ENCODE assay signal across 17 cellular contexts in the genomic region with DNA sequence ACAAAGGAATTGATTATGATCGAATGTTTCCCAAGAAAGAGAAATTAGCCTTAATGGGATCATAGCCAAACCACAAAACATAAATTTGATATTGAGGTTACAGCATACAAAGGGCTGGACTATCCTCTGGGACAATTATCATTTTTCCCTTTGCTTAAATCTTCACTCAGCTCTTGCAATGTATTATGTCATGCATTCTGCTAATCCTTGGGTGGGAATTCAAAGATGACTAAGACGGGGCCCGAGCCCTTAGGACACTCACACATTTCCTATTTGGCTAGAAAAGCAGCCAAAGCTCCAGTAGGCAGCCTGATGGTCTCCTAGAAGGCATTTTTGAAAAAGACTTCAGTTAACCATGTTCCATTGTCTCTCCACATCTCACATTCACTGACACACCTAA. TPM values are rescaled to one million over a fixed set of nuclear protein-coding genes. Genes with fewer than 3 reads are reported as not detected.
A peak's percentile ranks its signal among the peaks of the same experiment; 100 is the strongest.
DNase-seq lines count a peak whose midpoint lies in the region; ATAC-seq, FAIRE-seq and TF ChIP-seq lines count a peak whose summit lies in the region.
"Had no signal": no experiment of that assay in that cellular context is flagged by ENCODE, and none has a peak within 500 bp of the region (broad histone marks: within the 10 kb centered on the region; RNA-seq: fewer than 3 reads in every experiment).

No MANE protein-coding gene starts in this region.

- in situ Hi-C loops in IMR-90 (cut with MboI; ENCODE audit: low sequenced_read_pairs) (no loop called here), astrocyte of the cerebellum (cut with HindIII; ENCODE audit: low sequenced_read_pairs) (no loop called here), HepG2 (cut with HindIII; ENCODE audit: extremely low pct_ligation_motif_present, low pct_unique_long_range_greater_than_20kb) (no loop called here)

- no peaks in the 10 kb centered on the region for H3K36me3 Mint-ChIP-seq in Caco-2 (ENCODE audit: insufficient read depth, unreplicated experiment)

- peak; percentile 52 for ATAC-seq in IMR-90 (ENCODE audit: low read depth)
- ATAC-seq in gastroesophageal sphincter = peak; percentile 55
- no peak for ATAC-seq in HepG2
- ATAC-seq in HG03196 (IDR thresholded peaks at IDR 0.05; ENCODE audit: unreplicated experiment) = no peak

- POLR2A ChIA-PET in IMR-90 (lab: Charles Lee; ENCODE audit: unreplicated experiment) (no interaction called here), HepG2 (lab: Yijun Ruan, JAX) (no interaction called here), Caco-2 (lab: Charles Lee) (no interaction called here)

- no peaks in the 10 kb centered on the region for H3K36me3 ChIP-seq in IMR-90 (ENCODE audit: control insufficient read depth, insufficient read depth, low read length)
- no peaks in the 10 kb centered on the region for H3K36me3 ChIP-seq in gastroesophageal sphincter
- H3K36me3 ChIP-seq in H7 (replicated peaks; ENCODE audit: control insufficient read depth, insufficient read depth, low read length) = no peaks in the 10 kb centered on the region
- no peaks in the 10 kb centered on the region for H3K36me3 ChIP-seq in HepG2 (replicated peaks in 1 of 2; ENCODE audit: control insufficient read depth in 1 of 2, insufficient read depth in 2 of 2, low read length in 2 of 2)
- H3K36me3 ChIP-seq in Caco-2 (ENCODE audit: control insufficient read depth, insufficient read depth, low read length) = no peaks in the 10 kb centered on the region
- H3K36me3 ChIP-seq: BLaER1 treated with 17β-estradiol and CSF1 and Interleukin-3, amounts not matched to agents 10 nM and 100 nM; cardiac muscle cell had no signal

- H2BK20ac ChIP-seq in IMR-90 (ENCODE audit: low read depth, low read length) = no peak overlapping the region

- no peak overlapping the region for H3K56ac ChIP-seq in IMR-90 (ENCODE audit: extremely low read depth, insufficient read depth, low read length)

- no peak overlapping the region for H2AFZ ChIP-seq in IMR-90 (replicated peaks; ENCODE audit: low read length, poor library complexity)
- H2AFZ ChIP-seq in HepG2 (ENCODE audit: low read length) = no peak overlapping the region

- H3K9me3 ChIP-seq in IMR-90 (ENCODE audit: control insufficient read depth, insufficient read depth, low read length) (no peaks in the 10 kb centered on the region), gastroesophageal sphincter (no peaks in the 10 kb centered on the region), HepG2 (ENCODE audit: low read length) (no peaks in the 10 kb centered on the region), Caco-2 (no peaks in the 10 kb centered on the region)

- H4K20me1 ChIP-seq in IMR-90 (ENCODE audit: insufficient read depth, low read length) = no peaks in the 10 kb centered on the region
- H4K20me1 ChIP-seq in HepG2 (ENCODE audit: insufficient read depth, low read length) = no peaks in the 10 kb centered on the region
- H4K20me1 ChIP-seq: BLaER1 treated with 17β-estradiol and CSF1 and Interleukin-3, amounts not matched to agents 10 nM and 100 nM had no signal

- no peak overlapping the region for H3K14ac ChIP-seq in IMR-90 (replicated peaks; ENCODE audit: low read depth, low read length)

- TF ChIP-seq EP300 in gastroesophageal sphincter (IDR thresholded peaks at IDR 0.05) (no peak), HepG2 (IDR thresholded peaks at IDR 0.05; ENCODE audit: low read depth in 2 of 2, low read length in 2 of 2) (no peak), HepG2 (CRISPR knock-in tag; IDR thresholded peaks at IDR 0.05; ENCODE audit: borderline replicate concordance) (no peak)

- H3K79me1 ChIP-seq in IMR-90 (ENCODE audit: low read depth in 1 of 2, low read length in 2 of 2) = no peaks in the 10 kb centered on the region

- intact Hi-C loops in IMR-90 (cut with micrococcal nuclease) (no loop called here), HepG2 (cut with micrococcal nuclease; ENCODE audit: unreplicated experiment) (no loop called here), Caco-2 (cut with micrococcal nuclease; ENCODE audit: unreplicated experiment) (no loop called here)

- H3K27ac ChIP-seq in IMR-90 (ENCODE audit: insufficient read depth, low read length) = no peak overlapping the region
- no peak overlapping the region for H3K27ac ChIP-seq in gastroesophageal sphincter
- no peak overlapping the region for H3K27ac ChIP-seq in HepG2 (ENCODE audit: extremely low read length, insufficient read depth, low read length)
- H3K27ac ChIP-seq: BLaER1 treated with 17β-estradiol and CSF1 and Interleukin-3, amounts not matched to agents 10 nM and 100 nM; cardiac muscle cell; epithelial cell of prostate; KMS-11 had no signal

- no peak overlapping the region for H3K9ac ChIP-seq in IMR-90 (ENCODE audit: low read depth, low read length)
- no peak overlapping the region for H3K9ac ChIP-seq in HepG2 (ENCODE audit: insufficient read depth, low read depth, low read length)
- H3K9ac ChIP-seq: BLaER1 treated with 17β-estradiol and CSF1 and Interleukin-3, amounts not matched to agents 10 nM and 100 nM; KMS-11 had no signal

- no peaks in the 10 kb centered on the region for H3K79me2 ChIP-seq in HepG2 (ENCODE audit: insufficient read depth, low read length)

- no peak overlapping the region for H3K4me2 ChIP-seq in IMR-90 (ENCODE audit: low read depth, low read length)
- no peak overlapping the region for H3K4me2 ChIP-seq in HepG2 (ENCODE audit: low read depth, low read length)
- H3K4me2 ChIP-seq: BLaER1 treated with 17β-estradiol and CSF1 and Interleukin-3, amounts not matched to agents 10 nM and 100 nM; KMS-11 had no signal

- H3K27me3 Mint-ChIP-seq in Caco-2 (ENCODE audit: insufficient read depth, unreplicated experiment) = peaks cover 8% of the 10 kb centered on the region

- dilution Hi-C loops in IMR-90 (cut with HindIII; ENCODE audit: low sequenced_read_pairs, unreplicated experiment) = no loop called here

- peaks cover 5% of the 10 kb centered on the region; the same call in 1 of the 2 replicates for H3K9me1 ChIP-seq in IMR-90 (ENCODE audit: insufficient read depth, low read length)

- H3K27ac Mint-ChIP-seq in Caco-2 (ENCODE audit: unreplicated experiment) = no peak overlapping the region
- H3K27ac Mint-ChIP-seq: activated T-helper 2 cell treated with anti-CD3 and anti-CD28 coated beads, Interferon-gamma antibody, Interleukin-2, Interleukin-4, amounts not matched to agents 10 μg/mL and 5 μg/mL and 100 μg/mL, durations not matched to agents 14 hours and 24 hours and 36 hours had no signal

- no peaks in the 10 kb centered on the region for H3K27me3 ChIP-seq in IMR-90 (ENCODE audit: control insufficient read depth, insufficient read depth, low read length)
- no peaks in the 10 kb centered on the region for H3K27me3 ChIP-seq in gastroesophageal sphincter
- no peaks in the 10 kb centered on the region for H3K27me3 ChIP-seq in H7 (ENCODE audit: control insufficient read depth, insufficient read depth, low read length)
- H3K27me3 ChIP-seq in HepG2 (ENCODE audit: control insufficient read depth in 1 of 2, insufficient read depth in 2 of 2, low read length in 2 of 2) = peaks cover 0 to 6% of the 10 kb centered on the region in 2 experiments; a peak in 2 of 5 replicates
- H3K27me3 ChIP-seq in Caco-2 (replicated peaks; ENCODE audit: control insufficient read depth, insufficient read depth, low read length) = no peaks in the 10 kb centered on the region; the same call in 1 of the 2 replicates
- H3K27me3 ChIP-seq: BLaER1 treated with 17β-estradiol and CSF1 and Interleukin-3, amounts not matched to agents 10 nM and 100 nM; cardiac muscle cell had no signal

- no peak overlapping the region for H2BK15ac ChIP-seq in IMR-90 (ENCODE audit: low read depth, low read length)

- H3K23ac ChIP-seq in IMR-90 (ENCODE audit: low read depth, low read length) = no peak overlapping the region

- no peak overlapping the region for H2AK9ac ChIP-seq in IMR-90 (replicated peaks; ENCODE audit: low read depth, low read length, poor library complexity)

- H3K4me3 ChIP-seq in AG09309 (ENCODE audit: control insufficient read depth, low read depth, low read length) (no peak overlapping the region), IMR-90 (ENCODE audit: insufficient read depth, low read depth, low read length) (no peak overlapping the region), astrocyte of the cerebellum (ENCODE audit: low read depth, low read length) (no peak overlapping the region), gastroesophageal sphincter (no peak overlapping the region), H7 (ENCODE audit: insufficient read depth, low read depth, low read length) (no peak overlapping the region), HepG2 (replicated peaks in 1 of 3; ENCODE audit: insufficient read depth in 1 of 3, low read depth in 2 of 3, low read length in 3 of 3) (no peak overlapping the region), Caco-2 (ENCODE audit: low read depth, low read length) (no peak overlapping the region)
- H3K4me3 ChIP-seq: BLaER1 treated with 17β-estradiol and CSF1 and Interleukin-3, amounts not matched to agents 10 nM and 100 nM; cardiac muscle cell had no signal

- H4K8ac ChIP-seq in IMR-90 (ENCODE audit: low read depth in 2 of 2, low read length in 2 of 2) = no peak overlapping the region

- no peak overlapping the region for H3K4me3 Mint-ChIP-seq in Caco-2 (ENCODE audit: unreplicated experiment)

- no peak overlapping the region for H3K4ac ChIP-seq in IMR-90 (ENCODE audit: low read depth, low read length)

- H3K4me1 ChIP-seq in IMR-90 (ENCODE audit: control insufficient read depth, insufficient read depth, low read length) = peaks cover 9% of the 10 kb centered on the region
- no peaks in the 10 kb centered on the region for H3K4me1 ChIP-seq in gastroesophageal sphincter
- H3K4me1 ChIP-seq in HepG2 (ENCODE audit: insufficient read depth, low read length) = no peaks in the 10 kb centered on the region
- no peaks in the 10 kb centered on the region for H3K4me1 ChIP-seq in Caco-2

- no peak overlapping the region for H4K5ac ChIP-seq in IMR-90 (ENCODE audit: low read depth, low read length)

- H3K4me1 Mint-ChIP-seq in Caco-2 (ENCODE audit: low read depth, unreplicated experiment) = no peaks in the 10 kb centered on the region

- TF ChIP-seq CTCF in AG09309 (IDR thresholded peaks at IDR 0.05; ENCODE audit: control insufficient read depth, insufficient read depth, low read depth, low read length, missing control alignments) (no peak), IMR-90 (conservative IDR thresholded peaks at IDR 0.05; ENCODE audit: low read depth, low read length) (no peak), astrocyte of the cerebellum (IDR thresholded peaks at IDR 0.05; ENCODE audit: low read depth, low read length, missing control alignments) (no peak), gastroesophageal sphincter (IDR thresholded peaks at IDR 0.05) (no peak), HepG2 (CRISPR knock-in tag; IDR thresholded peaks at IDR 0.05) (no peak), Caco-2 (IDR thresholded peaks at IDR 0.05; ENCODE audit: insufficient read depth in 1 of 2, low read depth in 1 of 2, low read length in 1 of 2, severe bottlenecking in 1 of 2, unreplicated experiment in 1 of 2) (no peak)

- TF ChIP-seq POLR2A in IMR-90 (IDR thresholded peaks at IDR 0.05; ENCODE audit: low read depth, low read length) (no peak), gastroesophageal sphincter (IDR thresholded peaks at IDR 0.05) (no peak), HepG2 (IDR thresholded peaks at IDR 0.05; ENCODE audit: insufficient read depth in 1 of 2, low read depth in 2 of 2, low read length in 2 of 2) (no peak)

- no peaks in the 10 kb centered on the region for H3K9me3 Mint-ChIP-seq in Caco-2 (ENCODE audit: unreplicated experiment)
- H3K9me3 Mint-ChIP-seq: activated T-helper 2 cell treated with anti-CD3 and anti-CD28 coated beads, Interferon-gamma antibody, Interleukin-2, Interleukin-4, amounts not matched to agents 10 μg/mL and 5 μg/mL and 100 μg/mL, durations not matched to agents 14 hours and 24 hours and 36 hours had no signal

- DNase-seq in AG09309 (ENCODE audit: low read depth) = peak; percentile 70
- DNase-seq in IMR-90 = peak; percentile 86
- peak; percentile 47 for DNase-seq in astrocyte of the cerebellum (ENCODE audit: low read depth)
- no peak for DNase-seq in H7
- DNase-seq in HepG2 (ENCODE audit: low spot score) = no peak
- DNase-seq in Caco-2 = no peak
- DNase-seq: activated CD4-positive, alpha-beta T cell treated with anti-CD3 and anti-CD28 coated beads for 4 hours; stimulated activated naive CD4-positive, alpha-beta T cell treated with Interleukin-2 at 50 U/mL for 16 hours had no signal

- WGBS in IMR-90 (ENCODE audit: extremely low coverage in 2 of 2, insufficient read length in 1 of 2), 2 experiments = 20% methylated on average over 2 of the region's 3 CpGs; no CpG with 5 or more reads in 1 of the 2 experiments
- 46 to 65% methylated on average over 3 of the region's 3 CpGs for WGBS in gastroesophageal sphincter (ENCODE audit: low coverage in 1 of 2), 2 donors
- WGBS in HepG2 (ENCODE audit: low lambda C conversion rate) = 2% methylated on average over 3 of the region's 3 CpGs

- CTCF ChIA-PET in IMR-90 (lab: Yijun Ruan, JAX) (interaction anchor here (0.9 kb wide), 1 partner anchor 14 kb away, joined by 3 read pairs; no protein-coding TSS in a partner anchor), HepG2 (lab: Yijun Ruan, JAX; ENCODE audit: low intra/inter-chr PET ratio, low total read pairs) (no interaction called here), Caco-2 (lab: Charles Lee) (no interaction called here)

- no peak overlapping the region; the same call in 1 of the 2 replicates for H4K91ac ChIP-seq in IMR-90 (ENCODE audit: insufficient read depth, low read depth, low read length)

- no peak for FAIRE-seq in HepG2 (lab: Jason Lieb, UNC)
- FAIRE-seq: G401.6 had no signal

- no peak overlapping the region for H2AK5ac ChIP-seq in IMR-90 (ENCODE audit: low read depth, low read length)

- BruUV-seq in IMR-90 (replicated peaks; lab: Mats Ljungman, UMichigan) = no TSS peak
- BruUV-seq in HepG2 (replicated peaks; lab: Mats Ljungman, UMichigan) = no TSS peak
- BruUV-seq in Caco-2 (replicated peaks; lab: Mats Ljungman, UMichigan) = no TSS peak

- TF ChIP-seq RAD21 in IMR-90 (IDR thresholded peaks at IDR 0.05; ENCODE audit: low read length) (no peak), HepG2 (CRISPR knock-in tag; IDR thresholded peaks at IDR 0.05) (no peak)

- no peak overlapping the region for H3K18ac ChIP-seq in IMR-90 (ENCODE audit: low read depth, low read length)

- H2BK5ac ChIP-seq in IMR-90 (ENCODE audit: low read depth, low read length, poor library complexity, severe bottlenecking) = no peak overlapping the region

- H2BK120ac ChIP-seq in IMR-90 (ENCODE audit: low read depth, low read length) = no peak overlapping the region

RNA-seq across cellular contexts. Expression of gene NMI, which starts 17.2 kb away (rescaled TPM):
- total RNA-seq in IMR-90 (2012; rRNA removed) (2.3 and 5.8 TPM in 2 replicates), gastroesophageal sphincter (10 to 100 TPM in 3 of 4 donors, 1 to 10 TPM in 1; 7.8 to 11.5 (median 10.7) TPM), HepG2 (2016; rRNA removed; fragmentation: Illumina TruSeq; extraction: Trizol) (3.9 and 4.4 TPM in 2 replicates), Caco-2 (2022) (5.1 and 5.4 TPM in 2 replicates)
- polyA plus RNA-seq in IMR-90 (2012; rRNA removed) (4.0 and 5.2 TPM in 2 replicates), HepG2 (2011; rRNA removed) (0.42 and 0.64 TPM in 2 replicates)
- polyA plus RNA-seq in IMR-90 (2012; cell fraction: cytosol; rRNA removed) = 1.9 and 3.3 TPM in 2 replicates
- 0.90 and 2.6 TPM in 2 replicates for polyA plus RNA-seq in IMR-90 (2012; cell fraction: nucleus; rRNA removed; ENCODE audit: low replicate concordance)
- total RNA-seq in H7 (2014; rRNA removed; shearing (Covaris generic)) = 2.0 and 2.8 TPM in 2 replicates
- 0.91 and 0.97 TPM in 2 replicates for total RNA-seq in HepG2 (2016; cell fraction: cytosol; rRNA removed; fragmentation: Illumina TruSeq; extraction: Trizol; ENCODE audit: low read depth)
- total RNA-seq in HepG2 (2016; cell fraction: insoluble cytoplasmic fraction; rRNA removed; fragmentation: Illumina TruSeq; extraction: Trizol) = 3.6 and 4.5 TPM in 2 replicates
- total RNA-seq in HepG2 (2016; cell fraction: membrane; rRNA removed; fragmentation: Illumina TruSeq; extraction: Trizol) = 1.5 and 1.7 TPM in 2 replicates
- 1.8 and 2.1 TPM in 2 replicates for total RNA-seq in HepG2 (2016; cell fraction: nucleus; rRNA removed; fragmentation: Illumina TruSeq; extraction: Trizol)
- polyA plus RNA-seq in HepG2 (2011; cell fraction: cytosol; rRNA removed) = 0.35 and 0.45 TPM in 2 replicates
- 0.29 and 0.57 TPM in 2 replicates for polyA plus RNA-seq in HepG2 (2011; cell fraction: nucleus; rRNA removed)
- 0.74 and 1.0 TPM in 2 replicates for polyA plus RNA-seq in HepG2 (2012)
- 0.60 and 0.80 TPM in 2 replicates for polyA plus RNA-seq in HepG2 (2016; cell fraction: cytosol; fragmentation: Illumina TruSeq; extraction: Trizol; ENCODE audit: low read depth)
- 6.2 and 6.7 TPM in 2 replicates for polyA plus RNA-seq in HepG2 (2016; cell fraction: insoluble cytoplasmic fraction; fragmentation: Illumina TruSeq; extraction: Trizol; ENCODE audit: low read depth)
- polyA plus RNA-seq in HepG2 (2016; cell fraction: membrane; fragmentation: Illumina TruSeq; extraction: Trizol; ENCODE audit: low read depth) = 0.89 and 0.91 TPM in 2 replicates
- 2.8 and 3.6 TPM in 2 replicates for polyA plus RNA-seq in HepG2 (2016; cell fraction: nucleus; fragmentation: Illumina TruSeq; extraction: Trizol; ENCODE audit: insufficient read depth, low read depth)
- 0.46 and 2.2 TPM in 2 replicates for polyA minus RNA-seq in HepG2 (2011; rRNA and poly(A)+ RNA removed; ENCODE audit: low replicate concordance)
- 0.40 TPM in 1 of 2 replicates, not detected in the other for polyA minus RNA-seq in HepG2 (2011; cell fraction: cytosol; rRNA and poly(A)+ RNA removed)
- polyA minus RNA-seq in HepG2 (2011; cell fraction: nucleus; rRNA and poly(A)+ RNA removed) = 1.5 TPM in 2 replicates

RNA-seq across cellular contexts. Expression of gene RBM43, which starts 45.0 kb away (rescaled TPM):
- 1.6 and 2.5 TPM in 2 replicates for total RNA-seq in IMR-90 (2012; rRNA removed)
- 3.1 and 3.6 TPM in 2 replicates for polyA plus RNA-seq in IMR-90 (2012; rRNA removed)
- polyA plus RNA-seq in IMR-90 (2012; cell fraction: cytosol; rRNA removed) = 0.82 and 1.1 TPM in 2 replicates
- polyA plus RNA-seq in IMR-90 (2012; cell fraction: nucleus; rRNA removed; ENCODE audit: low replicate concordance) = 0.67 and 2.1 TPM in 2 replicates
- total RNA-seq in gastroesophageal sphincter = 1 to 10 TPM; 4.3 to 9.5 (median 4.9) TPM
- total RNA-seq in H7 (2014; rRNA removed; shearing (Covaris generic)) = 0.59 and 4.1 TPM in 2 replicates
- 0.31 and 0.52 TPM in 2 replicates for total RNA-seq in HepG2 (2016; rRNA removed; fragmentation: Illumina TruSeq; extraction: Trizol)
- 0.40 TPM in 1 of 2 replicates, not detected in the other for total RNA-seq in HepG2 (2016; cell fraction: cytosol; rRNA removed; fragmentation: Illumina TruSeq; extraction: Trizol; ENCODE audit: low read depth)
- 0.61 and 1.2 TPM in 2 replicates for total RNA-seq in HepG2 (2016; cell fraction: insoluble cytoplasmic fraction; rRNA removed; fragmentation: Illumina TruSeq; extraction: Trizol)
- total RNA-seq in HepG2 (2016; cell fraction: membrane; rRNA removed; fragmentation: Illumina TruSeq; extraction: Trizol) = 0.59 and 1.00 TPM in 2 replicates
- 1.0 and 1.8 TPM in 2 replicates for total RNA-seq in HepG2 (2016; cell fraction: nucleus; rRNA removed; fragmentation: Illumina TruSeq; extraction: Trizol)
- 0.57 and 0.70 TPM in 2 replicates for polyA plus RNA-seq in HepG2 (2011; rRNA removed)
- polyA plus RNA-seq in HepG2 (2011; cell fraction: cytosol; rRNA removed) = 0.15 and 0.38 TPM in 2 replicates
- 0.21 and 0.83 TPM in 2 replicates for polyA plus RNA-seq in HepG2 (2011; cell fraction: nucleus; rRNA removed)
- 0.35 and 0.38 TPM in 2 replicates for polyA plus RNA-seq in HepG2 (2012)
- polyA plus RNA-seq in HepG2 (2016; cell fraction: cytosol; fragmentation: Illumina TruSeq; extraction: Trizol; ENCODE audit: low read depth) = 0.24 and 0.46 TPM in 2 replicates
- polyA plus RNA-seq in HepG2 (2016; cell fraction: insoluble cytoplasmic fraction; fragmentation: Illumina TruSeq; extraction: Trizol; ENCODE audit: low read depth) = 1.4 and 1.5 TPM in 2 replicates
- polyA plus RNA-seq in HepG2 (2016; cell fraction: membrane; fragmentation: Illumina TruSeq; extraction: Trizol; ENCODE audit: low read depth) = 0.37 and 0.76 TPM in 2 replicates
- 2.0 and 2.4 TPM in 2 replicates for polyA plus RNA-seq in HepG2 (2016; cell fraction: nucleus; fragmentation: Illumina TruSeq; extraction: Trizol; ENCODE audit: insufficient read depth, low read depth)
- 0.26 and 0.65 TPM in 2 replicates for polyA minus RNA-seq in HepG2 (2011; rRNA and poly(A)+ RNA removed; ENCODE audit: low replicate concordance)
- 0.18 and 0.40 TPM in 2 replicates for polyA minus RNA-seq in HepG2 (2011; cell fraction: cytosol; rRNA and poly(A)+ RNA removed)
- 1.7 TPM in 2 replicates for polyA minus RNA-seq in HepG2 (2011; cell fraction: nucleus; rRNA and poly(A)+ RNA removed)
- total RNA-seq in Caco-2 (2022) = 1.4 and 1.6 TPM in 2 replicates

RNA-seq across cellular contexts. Expression of gene TNFAIP6, which starts 50.8 kb away (rescaled TPM):
- total RNA-seq in IMR-90 (2012; rRNA removed) (2.2 and 2.9 TPM in 2 replicates), gastroesophageal sphincter (10 to 100 TPM in 1 of 4 donors, 1 to 10 TPM in 3; 1.1 to 12.5 (median 5.5) TPM), HepG2 (2016; rRNA removed; fragmentation: Illumina TruSeq; extraction: Trizol) (not detected in 2 replicates), Caco-2 (2022) (not detected in 2 replicates)
- polyA plus RNA-seq in IMR-90 (2012; rRNA removed) (1.3 and 1.8 TPM in 2 replicates), HepG2 (2011; rRNA removed) (not detected in 2 replicates)
- 0.67 and 1.6 TPM in 2 replicates for polyA plus RNA-seq in IMR-90 (2012; cell fraction: cytosol; rRNA removed)
- 0.13 and 2.5 TPM in 2 replicates for polyA plus RNA-seq in IMR-90 (2012; cell fraction: nucleus; rRNA removed; ENCODE audit: low replicate concordance)
- total RNA-seq in H7 (2014; rRNA removed; shearing (Covaris generic)) = 0.28 TPM in 1 of 2 replicates, not detected in the other
- not detected in 2 replicates for total RNA-seq in HepG2 (2016; cell fraction: cytosol; rRNA removed; fragmentation: Illumina TruSeq; extraction: Trizol; ENCODE audit: low read depth)
- not detected in 2 replicates for total RNA-seq in HepG2 (2016; cell fraction: insoluble cytoplasmic fraction; rRNA removed; fragmentation: Illumina TruSeq; extraction: Trizol)
- total RNA-seq in HepG2 (2016; cell fraction: membrane; rRNA removed; fragmentation: Illumina TruSeq; extraction: Trizol) = not detected in 2 replicates
- not detected in 2 replicates for total RNA-seq in HepG2 (2016; cell fraction: nucleus; rRNA removed; fragmentation: Illumina TruSeq; extraction: Trizol)
- not detected in 2 replicates for polyA plus RNA-seq in HepG2 (2011; cell fraction: cytosol; rRNA removed)
- polyA plus RNA-seq in HepG2 (2011; cell fraction: nucleus; rRNA removed) = not detected in 2 replicates
- not detected in 2 replicates for polyA plus RNA-seq in HepG2 (2012)
- polyA plus RNA-seq in HepG2 (2016; cell fraction: cytosol; fragmentation: Illumina TruSeq; extraction: Trizol; ENCODE audit: low read depth) = not detected in 2 replicates
- polyA plus RNA-seq in HepG2 (2016; cell fraction: insoluble cytoplasmic fraction; fragmentation: Illumina TruSeq; extraction: Trizol; ENCODE audit: low read depth) = not detected in 2 replicates
- not detected in 2 replicates for polyA plus RNA-seq in HepG2 (2016; cell fraction: membrane; fragmentation: Illumina TruSeq; extraction: Trizol; ENCODE audit: low read depth)
- polyA plus RNA-seq in HepG2 (2016; cell fraction: nucleus; fragmentation: Illumina TruSeq; extraction: Trizol; ENCODE audit: insufficient read depth, low read depth) = not detected in 2 replicates
- polyA minus RNA-seq in HepG2 (2011; rRNA and poly(A)+ RNA removed; ENCODE audit: low replicate concordance) = not detected in 2 replicates
- polyA minus RNA-seq in HepG2 (2011; cell fraction: cytosol; rRNA and poly(A)+ RNA removed) = not detected in 2 replicates
- polyA minus RNA-seq in HepG2 (2011; cell fraction: nucleus; rRNA and poly(A)+ RNA removed) = not detected in 2 replicates
- total RNA-seq: activated T-helper 2 cell treated with anti-CD3 and anti-CD28 coated beads, Interferon-gamma antibody, Interleukin-2, Interleukin-4, amounts not matched to agents 10 μg/mL and 5 μg/mL and 100 μg/mL, durations not matched to agents 14 hours and 24 hours and 36 hours; cardiac muscle cell; T-helper 1 cell treated with Interleukin-12 subunit alpha and Interleukin-12 subunit beta and Interleukin-4 antibody, amounts not matched to agents 30 ng/mL and 1 ng/mL, for 36 hours had no signal
- polyA plus RNA-seq: cardiac muscle cell had no signal

Comparison
In these comparisons a context has a peak if more than half of its experiments do, and no peak if none do; other contexts are left out.
1. DNase-seq: peak in AG09309 (single experiment), IMR-90 (single experiment) and astrocyte of the cerebellum (single experiment); none in H7 (single experiment), HepG2 (single experiment) and Caco-2 (0 of 2).
2. ATAC-seq: peak in IMR-90 (single experiment) and gastroesophageal sphincter (single experiment); none in HepG2 (single experiment) and HG03196 (single experiment).